Comparison of ENCODE assay signal across 20 cellular contexts in the genomic region with DNA sequence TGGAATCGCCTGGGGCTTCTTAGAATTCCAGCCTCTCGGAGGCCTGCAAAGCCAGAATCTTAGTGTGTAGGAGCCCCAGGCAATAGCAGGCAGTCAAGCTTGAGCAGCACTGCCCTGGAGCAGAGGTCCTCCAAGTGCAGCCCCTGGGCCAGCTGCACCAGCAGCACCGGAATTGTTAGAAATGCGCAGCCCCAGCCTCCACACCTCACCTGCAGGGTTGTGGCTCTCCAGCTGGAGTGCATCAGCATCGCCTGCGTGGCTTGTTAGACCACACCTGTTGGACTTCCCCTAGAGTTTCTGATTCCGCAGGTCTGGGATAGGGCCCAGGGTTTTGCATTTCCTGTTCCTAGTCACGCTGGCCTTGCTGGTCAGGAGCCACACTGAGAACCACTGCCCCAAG.
DNase-seq lines count a peak whose midpoint lies in the region; ATAC-seq, FAIRE-seq and TF ChIP-seq lines count a peak whose summit lies in the region.
"Had no signal": no experiment of that assay in that cellular context is flagged by ENCODE, and none has a peak within 500 bp of the region (broad histone marks: within the 10 kb centered on the region; RNA-seq: fewer than 3 reads in every experiment).

No MANE protein-coding gene starts in this region.

- no peaks in the 10 kb centered on the region for H3K27me3 Mint-ChIP-seq in MCF 10A (ENCODE audit: insufficient read depth, unreplicated experiment)
- H3K27me3 Mint-ChIP-seq: stimulated activated naive B cell treated with anti-CD40 and anti-IgM and Interleukin-4, amounts not matched to agents 10 μg/mL and 1 μg/mL and 100 μg/mL, for 72 hours had no signal

- H4K91ac ChIP-seq in neuronal stem cell (ENCODE audit: low read depth, low read length, poor library complexity) = no peak overlapping the region

- H2BK5ac ChIP-seq in neuronal stem cell (ENCODE audit: low read length) = no peak overlapping the region

- no peak for TF ChIP-seq POLR2A in breast epithelium (IDR thresholded peaks at IDR 0.05)

- no peak overlapping the region for H2BK12ac ChIP-seq in neuronal stem cell (ENCODE audit: low read length)

- H3K9me3 Mint-ChIP-seq in MCF 10A (ENCODE audit: unreplicated experiment) = no peaks in the 10 kb centered on the region
- H3K9me3 Mint-ChIP-seq: activated CD4-positive, alpha-beta memory T cell treated with anti-CD3 and anti-CD28 coated beads, Interleukin-2, amount 10 ng/mL, durations not matched to agents 7 days and 5 days; activated T-helper 1 cell treated with anti-CD3 and anti-CD28 coated beads, Interleukin-12 subunit alpha, Interleukin-12 subunit beta, Interleukin-2, Interleukin-4 antibody, amounts not matched to agents 30 ng/mL and 10 ng/mL and 1 ng/mL, durations not matched to agents 14 hours and 24 hours and 36 hours; CD8-positive, alpha-beta memory T cell; neural crest cell; stimulated activated naive B cell treated with anti-CD40 and anti-IgM and Interleukin-4, amounts not matched to agents 10 μg/mL and 1 μg/mL and 100 μg/mL, for 72 hours had no signal

- no peak for DNase-seq in breast epithelium (ENCODE audit: low spot score in 2 of 2)
- no peak for DNase-seq in MCF 10A (ENCODE audit: unreplicated experiment)
- no peak for DNase-seq in neuronal stem cell (ENCODE audit: low spot score)
- DNase-seq in tibial artery = no peak
- no peak for DNase-seq in urothelium cell line (ENCODE audit: low spot score)
- DNase-seq in COLO829 (ENCODE audit: low spot score) = no peak
- DNase-seq: activated CD4-positive, alpha-beta memory T cell treated with anti-CD3 and anti-CD28 coated beads, Interleukin-2, amount 10 ng/mL, durations not matched to agents 7 days and 5 days; CD8-positive, alpha-beta memory T cell; lower lobe of right lung; NCI-H1417 treated with DMSO at 0.1 percent for 48 hours; stimulated activated naive B cell treated with anti-CD40 and anti-IgM and Interleukin-4, amounts not matched to agents 10 μg/mL and 1 μg/mL and 100 μg/mL, for 72 hours had no signal

- no peak overlapping the region for H3K4me2 ChIP-seq in neuronal stem cell (ENCODE audit: insufficient read depth, low read length, poor library complexity, severe bottlenecking)
- H3K4me2 ChIP-seq: smooth muscle cell had no signal

- CTCF ChIA-PET in MCF 10A (lab: Yijun Ruan, JAX) = no interaction called here

- peaks cover 3% of the 10 kb centered on the region for H3K79me1 ChIP-seq in neuronal stem cell (ENCODE audit: low read depth, low read length)

- H3K36me3 ChIP-seq in breast epithelium (no peaks in the 10 kb centered on the region), neuronal stem cell (replicated peaks in 1 of 2; ENCODE audit: control insufficient read depth in 2 of 2, insufficient read depth in 2 of 2, low read length in 2 of 2) (peaks cover 0 to 22% of the 10 kb centered on the region in 2 donors), tibial artery (no peaks in the 10 kb centered on the region)
- H3K36me3 ChIP-seq: lower lobe of right lung had no signal

- H3K9me3 ChIP-seq in breast epithelium (no peaks in the 10 kb centered on the region), neuronal stem cell (replicated peaks in 1 of 2; ENCODE audit: control insufficient read depth in 2 of 2, insufficient read depth in 1 of 2, low read depth in 1 of 2, low read length in 2 of 2) (no peaks in the 10 kb centered on the region), tibial artery (no peaks in the 10 kb centered on the region)
- H3K9me3 ChIP-seq: lower lobe of right lung had no signal

- no peaks in the 10 kb centered on the region for H3K27me3 ChIP-seq in breast epithelium
- no peaks in the 10 kb centered on the region for H3K27me3 ChIP-seq in neuronal stem cell (ENCODE audit: control insufficient read depth in 3 of 3, insufficient read depth in 3 of 3, low read depth in 1 of 3, low read length in 3 of 3)
- no peaks in the 10 kb centered on the region for H3K27me3 ChIP-seq in tibial artery

- POLR2A ChIA-PET in MCF 10A (lab: Yijun Ruan, JAX) = interaction anchor here (1.1 to 5.3 kb wide), 3 partner anchors 10 to 162 kb away, joined by 3 to 98 read pairs (median 5); no protein-coding TSS in a partner anchor

- H2AFZ ChIP-seq in neuronal stem cell (ENCODE audit: low read length) = no peak overlapping the region

- H3K4me1 ChIP-seq in breast epithelium (peaks cover 9 to 17% of the 10 kb centered on the region in 2 donors), neuronal stem cell (ENCODE audit: control insufficient read depth in 2 of 2, insufficient read depth in 1 of 2, low read depth in 1 of 2, low read length in 2 of 2) (no peaks in the 10 kb centered on the region), tibial artery (peaks cover 0 to 58% (median 38%) of the 10 kb centered on the region in 4 donors)

- H3K27ac ChIP-seq in breast epithelium (peak overlapping the region; percentile 35 to 37), cingulate gyrus (ENCODE audit: low read depth, low read length) (peak overlapping the region; percentile 65), neuronal stem cell (replicated peaks; ENCODE audit: low read length) (no peak overlapping the region), tibial artery (peak overlapping the region; percentile 27 to 74)
- H3K27ac ChIP-seq: lower lobe of right lung, SK-N-MC had no signal

- no peak overlapping the region for H3K4me3 Mint-ChIP-seq in MCF 10A (ENCODE audit: unreplicated experiment)
- H3K4me3 Mint-ChIP-seq: activated CD4-positive, alpha-beta memory T cell treated with anti-CD3 and anti-CD28 coated beads, Interleukin-2, amount 10 ng/mL, durations not matched to agents 7 days and 5 days; activated T-helper 1 cell treated with anti-CD3 and anti-CD28 coated beads, Interleukin-12 subunit alpha, Interleukin-12 subunit beta, Interleukin-2, Interleukin-4 antibody, amounts not matched to agents 30 ng/mL and 10 ng/mL and 1 ng/mL, durations not matched to agents 14 hours and 24 hours and 36 hours; CD8-positive, alpha-beta memory T cell; neural crest cell; stimulated activated naive B cell treated with anti-CD40 and anti-IgM and Interleukin-4, amounts not matched to agents 10 μg/mL and 1 μg/mL and 100 μg/mL, for 72 hours had no signal

- H4K8ac ChIP-seq in neuronal stem cell (ENCODE audit: low read depth, low read length) = peak overlapping the region; percentile 6

- peak overlapping the region; percentile 10 for H3K14ac ChIP-seq in neuronal stem cell (ENCODE audit: low read length)

- ATAC-seq in GM21447 (IDR thresholded peaks at IDR 0.05; ENCODE audit: unreplicated experiment) = no peak
- ATAC-seq: stimulated activated naive B cell treated with anti-CD40 and anti-IgM and Interleukin-4, amounts not matched to agents 10 μg/mL and 1 μg/mL and 100 μg/mL, for 72 hours had no signal

- no peak overlapping the region for H2AK5ac ChIP-seq in neuronal stem cell (ENCODE audit: low read depth, low read length)

- no CpG with 5 or more reads among the region's 8 CpGs for WGBS in neuronal stem cell (ENCODE audit: extremely low coverage in 2 of 2, insufficient read length in 2 of 2, insufficient replicate concordance in 1 of 2), 2 donors

- no peak overlapping the region for H3K23ac ChIP-seq in neuronal stem cell (ENCODE audit: low read depth, low read length, poor library complexity)

- no peak overlapping the region for H2BK15ac ChIP-seq in neuronal stem cell (ENCODE audit: low read length)

- H3K18ac ChIP-seq in neuronal stem cell (ENCODE audit: low read length) = peak overlapping the region; percentile 66

- H2BK120ac ChIP-seq in neuronal stem cell (ENCODE audit: low read depth, low read length) = no peak overlapping the region

- H3K4me3 ChIP-seq in breast epithelium (no peak overlapping the region), neuronal stem cell (ENCODE audit: low read length in 2 of 2) (peak overlapping the region in 1 of 2 donors; percentile 5), tibial artery (no peak overlapping the region)
- H3K4me3 ChIP-seq: lower lobe of right lung, SK-N-MC, smooth muscle cell had no signal

- peaks cover 39% of the 10 kb centered on the region for H3K4me1 Mint-ChIP-seq in MCF 10A (ENCODE audit: insufficient read depth, unreplicated experiment)
- H3K4me1 Mint-ChIP-seq: activated CD4-positive, alpha-beta memory T cell treated with anti-CD3 and anti-CD28 coated beads, Interleukin-2, amount 10 ng/mL, durations not matched to agents 7 days and 5 days had no signal

- BruUV-seq in MCF 10A (replicated peaks; lab: Mats Ljungman, UMichigan) = no TSS peak

- no peak overlapping the region for H3K9ac ChIP-seq in neuronal stem cell (ENCODE audit: low read depth, low read length, poor library complexity)

- peaks cover 5% of the 10 kb centered on the region for H3K36me3 Mint-ChIP-seq in MCF 10A (ENCODE audit: insufficient read depth, unreplicated experiment)
- H3K36me3 Mint-ChIP-seq: CD8-positive, alpha-beta memory T cell; stimulated activated naive B cell treated with anti-CD40 and anti-IgM and Interleukin-4, amounts not matched to agents 10 μg/mL and 1 μg/mL and 100 μg/mL, for 72 hours had no signal

- no peak overlapping the region for H3K4ac ChIP-seq in neuronal stem cell (ENCODE audit: low read length)

- intact Hi-C loops in breast epithelium (cut with DNase I; ENCODE audit: low total_unique reads) (no loop called here), MCF 10A (cut with micrococcal nuclease) (no loop called here), tibial artery (cut with DNase I; ENCODE audit: low total_unique reads) (no loop called here)

- no peak overlapping the region for H3K27ac Mint-ChIP-seq in MCF 10A (ENCODE audit: low read depth, unreplicated experiment)
- H3K27ac Mint-ChIP-seq: activated CD4-positive, alpha-beta memory T cell treated with anti-CD3 and anti-CD28 coated beads, Interleukin-2, amount 10 ng/mL, durations not matched to agents 7 days and 5 days; activated T-helper 1 cell treated with anti-CD3 and anti-CD28 coated beads, Interleukin-12 subunit alpha, Interleukin-12 subunit beta, Interleukin-2, Interleukin-4 antibody, amounts not matched to agents 30 ng/mL and 10 ng/mL and 1 ng/mL, durations not matched to agents 14 hours and 24 hours and 36 hours; CD8-positive, alpha-beta memory T cell; stimulated activated naive B cell treated with anti-CD40 and anti-IgM and Interleukin-4, amounts not matched to agents 10 μg/mL and 1 μg/mL and 100 μg/mL, for 72 hours had no signal

- no peak for FAIRE-seq in urothelium cell line (lab: Jason Lieb, UNC)
- FAIRE-seq: colon, GM12891, TTC549 had no signal

- TF ChIP-seq CTCF in breast epithelium (IDR thresholded peaks at IDR 0.05) (no peak), MCF 10A (IDR thresholded peaks at IDR 0.05; ENCODE audit: unreplicated experiment) (no peak), tibial artery (IDR thresholded peaks at IDR 0.05) (no peak)
